In the genomic region with DNA sequence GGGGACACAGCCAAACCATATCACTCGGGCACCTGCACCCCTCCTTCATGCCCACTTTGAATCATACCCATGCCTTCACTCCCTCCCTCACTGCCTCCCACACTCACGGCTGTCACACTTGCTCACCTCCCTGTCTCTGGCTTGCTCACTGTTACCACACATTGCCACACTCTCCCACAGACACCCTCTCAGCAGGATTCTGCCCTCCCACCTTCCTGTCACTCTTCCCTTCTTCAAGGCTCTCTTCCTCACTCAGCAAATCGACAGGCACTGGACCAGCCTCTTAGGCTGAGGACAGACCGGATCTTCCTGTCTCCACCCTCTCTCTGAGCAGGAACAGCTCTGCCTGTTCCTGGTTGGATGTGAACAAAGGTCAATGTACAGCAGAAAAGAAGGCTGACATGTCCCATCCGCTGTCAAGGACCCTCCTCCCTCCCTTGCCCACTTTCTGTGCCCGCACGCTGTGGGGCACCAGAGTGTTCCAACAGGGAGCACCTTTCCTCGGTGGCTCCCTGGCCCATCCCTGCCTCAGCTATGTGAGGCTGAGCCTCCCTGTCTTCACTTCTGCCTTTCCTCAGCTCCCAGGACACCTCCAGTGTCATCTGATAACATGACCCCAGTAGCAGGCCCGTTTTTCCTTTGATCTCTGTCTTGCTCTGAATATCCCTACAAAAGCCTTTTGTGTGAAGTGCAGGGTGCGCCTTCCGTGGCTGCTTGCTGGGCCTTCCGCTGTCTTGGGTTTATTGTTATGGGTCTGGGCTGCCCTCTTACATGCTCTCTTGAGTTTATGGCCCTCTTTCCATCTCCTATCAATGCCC, we compare ENCODE assay signal across 16 cellular contexts. TPM values are rescaled to one million over a fixed set of nuclear protein-coding genes. Genes with fewer than 3 reads are reported as not detected.
DNase-seq lines count a peak whose midpoint lies in the region; TF ChIP-seq lines count a peak whose summit lies in the region.
"Had no signal": no experiment of that assay in that cellular context is flagged by ENCODE, and none has a peak within 500 bp of the region (broad histone marks: within the 10 kb centered on the region; RNA-seq: fewer than 3 reads in every experiment).

No MANE protein-coding gene starts in this region.

- in situ Hi-C loops in GM13976 (cut with MboI; ENCODE audit: low sequenced_read_pairs, unreplicated experiment) = no loop called here

- H3K4me1 ChIP-seq in prostate gland (replicated peaks) = no peaks in the 10 kb centered on the region

- peak; percentile 10 for DNase-seq in activated T-cell treated with anti-CD3 and anti-CD28 coated beads for 48 hours (ENCODE audit: low read depth)
- no peak for DNase-seq in activated T-cell treated with anti-CD3 and anti-CD28 coated beads, Interleukin-2, amount 50 U/mL, for 1 hour
- peak; percentile 80 for DNase-seq in NCI-H187 treated with DMSO at 0.1 percent for 48 hours (lab: John Stamatoyannopoulos, UW)
- peak; percentile 5 for DNase-seq in epithelial cell of esophagus (ENCODE audit: low read depth)
- DNase-seq in stimulated activated CD8-positive, alpha-beta memory T cell treated with anti-CD3 and anti-CD28 coated beads, Interleukin-15, amount 100 ng/mL, for 4 hours (ENCODE audit: low read depth in 2 of 2) = peak; percentile 5 to 27
- DNase-seq in HUDEP-2 (lab: John Stamatoyannopoulos, UW; ENCODE audit: unreplicated experiment in 76 of 76) = no peak
- DNase-seq in prostate gland (ENCODE audit: low spot score) = no peak
- no peak for DNase-seq in GM13976 (ENCODE audit: low spot score)
- DNase-seq: activated CD4-positive, CD25-positive, alpha-beta regulatory T cell treated with anti-CD3 and anti-CD28 coated beads, Interleukin-2, amount 50 U/mL, for 72 hours; BE2C; midbrain; NCI-H2107; retina had no signal

- H3K9me3 ChIP-seq in prostate gland = no peaks in the 10 kb centered on the region
- H3K9me3 ChIP-seq: BE2C had no signal

- H3K4me3 ChIP-seq in epithelial cell of esophagus (ENCODE audit: low read length) = no peak overlapping the region
- H3K4me3 ChIP-seq in prostate gland = no peak overlapping the region
- H3K4me3 ChIP-seq: hepatocyte had no signal

- intact Hi-C loops in prostate gland (cut with DNase I) = no loop called here

- WGBS in prostate gland = 82% methylated on average over 12 of the region's 12 CpGs

- no peak for TF ChIP-seq CTCF in epithelial cell of esophagus (IDR thresholded peaks at IDR 0.05; ENCODE audit: insufficient read depth, low read depth, low read length, missing control alignments)
- no peak for TF ChIP-seq CTCF in prostate gland (IDR thresholded peaks at IDR 0.05)
- no peak for TF ChIP-seq CTCF in GM13976 (IDR thresholded peaks at IDR 0.05; ENCODE audit: borderline replicate concordance, control extremely low read depth, extremely low read depth, insufficient read depth, missing control alignments)

- no peaks in the 10 kb centered on the region for H3K27me3 ChIP-seq in prostate gland (replicated peaks; ENCODE audit: insufficient read depth)
- H3K27me3 ChIP-seq: BE2C, hepatocyte had no signal

- no peak for TF ChIP-seq POLR2A in prostate gland (IDR thresholded peaks at IDR 0.05)

- H3K36me3 ChIP-seq in prostate gland = no peaks in the 10 kb centered on the region
- H3K36me3 ChIP-seq: BE2C had no signal

- no peak overlapping the region for H3K27ac ChIP-seq in prostate gland
- H3K27ac ChIP-seq: hepatocyte had no signal

RNA-seq across cellular contexts. Expression of a gene that starts 47.0 kb away (rescaled TPM):
- 1 to 10 TPM in 1 of 2 donors, not detected in 1; 1.1 TPM for total RNA-seq in prostate gland
- total RNA-seq: hepatocyte, Right ventricle myocardium inferior, ureter had no signal

Comparison
In these comparisons a context has a peak if more than half of its experiments do, and no peak if none do; other contexts are left out.
1. DNase-seq: peak in activated T-cell treated with anti-CD3 and anti-CD28 coated beads for 48 hours (single experiment), NCI-H187 treated with DMSO at 0.1 percent for 48 hours (single experiment), epithelial cell of esophagus (single experiment) and stimulated activated CD8-positive, alpha-beta memory T cell treated with anti-CD3 and anti-CD28 coated beads, Interleukin-15, amount 100 ng/mL, for 4 hours (2 of 2); none in activated T-cell treated with anti-CD3 and anti-CD28 coated beads, Interleukin-2, amount 50 U/mL, for 1 hour (single experiment), HUDEP-2 (0 of 76), prostate gland (single experiment) and GM13976 (single experiment).